1 cellular context compared by ENCODE assay signal in the genomic region with DNA sequence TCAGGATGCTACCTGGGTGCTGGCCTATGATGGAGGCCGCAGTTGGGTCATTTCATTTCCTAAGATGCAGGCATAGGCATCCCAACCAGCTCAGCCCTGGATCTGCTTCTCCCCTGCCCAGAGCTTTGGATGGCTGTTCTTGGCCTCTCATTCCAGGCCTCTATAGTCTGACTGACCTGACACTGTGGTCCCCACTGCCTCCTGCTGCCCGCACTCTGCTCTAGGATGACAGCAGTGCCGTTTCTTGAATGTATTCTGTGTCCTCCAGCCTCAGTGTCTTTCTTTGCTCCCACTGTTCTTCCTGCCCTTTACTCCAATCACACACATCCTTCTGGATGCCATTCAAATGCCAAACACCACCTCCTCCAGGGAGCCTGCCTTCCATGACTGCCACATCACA.
TF ChIP-seq lines count a peak whose summit lies in the region.

No MANE protein-coding gene starts in this region.

TF ChIP-seq in WTC11, 78 proteins besides CTCF, POLR2A, EP300 and RAD21 (continued from another document):
- TF ChIP-seq, protein P1, sequence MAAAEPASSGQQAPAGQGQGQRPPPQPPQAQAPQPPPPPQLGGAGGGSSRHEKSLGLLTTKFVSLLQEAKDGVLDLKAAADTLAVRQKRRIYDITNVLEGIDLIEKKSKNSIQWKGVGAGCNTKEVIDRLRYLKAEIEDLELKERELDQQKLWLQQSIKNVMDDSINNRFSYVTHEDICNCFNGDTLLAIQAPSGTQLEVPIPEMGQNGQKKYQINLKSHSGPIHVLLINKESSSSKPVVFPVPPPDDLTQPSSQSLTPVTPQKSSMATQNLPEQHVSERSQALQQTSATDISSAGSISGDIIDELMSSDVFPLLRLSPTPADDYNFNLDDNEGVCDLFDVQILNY (CRISPR knock-in tag; IDR thresholded peaks at IDR 0.05): no peak
- TF ChIP-seq TEAD4 (CRISPR knock-in tag; IDR thresholded peaks at IDR 0.05) (no peak), ZNF121 (CRISPR knock-in tag; IDR thresholded peaks at IDR 0.05) (no peak), OVOL2 (CRISPR knock-in tag; IDR thresholded peaks at IDR 0.05; ENCODE audit: borderline replicate concordance) (no peak)
- TF ChIP-seq, protein P2, sequence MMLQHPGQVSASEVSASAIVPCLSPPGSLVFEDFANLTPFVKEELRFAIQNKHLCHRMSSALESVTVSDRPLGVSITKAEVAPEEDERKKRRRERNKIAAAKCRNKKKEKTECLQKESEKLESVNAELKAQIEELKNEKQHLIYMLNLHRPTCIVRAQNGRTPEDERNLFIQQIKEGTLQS (CRISPR knock-in tag; conservative IDR thresholded peaks at IDR 0.05): no peak
